8 cellular contexts compared by ENCODE assay signal in the genomic region with DNA sequence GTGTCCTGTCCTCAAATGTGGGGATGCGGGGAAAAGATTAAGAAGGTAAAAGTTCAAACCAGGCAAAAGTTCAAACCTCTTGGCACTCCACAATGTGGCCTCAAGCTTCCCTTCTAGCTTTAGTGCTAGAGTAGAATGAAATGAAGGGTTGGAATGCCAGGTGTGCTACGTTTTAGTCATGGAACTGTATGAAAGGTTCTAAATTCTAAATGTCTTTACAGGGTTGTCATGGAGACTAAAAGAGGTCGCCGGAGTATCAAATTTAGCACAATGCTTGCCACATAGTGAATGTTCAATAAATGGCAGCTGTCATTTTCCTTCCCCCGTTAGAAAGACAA. TPM values are rescaled to one million over a fixed set of nuclear protein-coding genes. Genes with fewer than 3 reads are reported as not detected.
DNase-seq lines count a peak whose midpoint lies in the region; ATAC-seq and TF ChIP-seq lines count a peak whose summit lies in the region.

No MANE protein-coding gene starts in this region.

- no peak for TF ChIP-seq RAD21 in neural cell (conservative IDR thresholded peaks at IDR 0.05)

- TF ChIP-seq CTCF in BE2C (IDR thresholded peaks at IDR 0.05; ENCODE audit: low read depth, low read length) (no peak), Loucy (conservative IDR thresholded peaks at IDR 0.05; ENCODE audit: low read length) (no peak), neural cell (IDR thresholded peaks at IDR 0.05; ENCODE audit: poor library complexity, severe bottlenecking) (no peak)

- ATAC-seq in HG02885 (IDR thresholded peaks at IDR 0.05; ENCODE audit: poor library complexity, unreplicated experiment) = no peak

- H3K4me2 ChIP-seq in Loucy (ENCODE audit: low read depth, low read length, poor library complexity, severe bottlenecking) (peak overlapping the region; percentile 88), neural cell (ENCODE audit: low read length) (no peak overlapping the region)

- H3K9me3 ChIP-seq in BE2C (no peaks in the 10 kb centered on the region), Loucy (ENCODE audit: insufficient read depth, low read depth, low read length) (no peaks in the 10 kb centered on the region), neural cell (ENCODE audit: low read length) (no peaks in the 10 kb centered on the region)
- no peaks in the 10 kb centered on the region for H3K9me3 ChIP-seq in effector memory CD4-positive, alpha-beta T cell (ENCODE audit: control insufficient read depth, low read length)

- H3K9ac ChIP-seq in Loucy (ENCODE audit: low read depth, low read length, poor library complexity, severe bottlenecking) = peak overlapping the region; percentile 49
- H3K9ac ChIP-seq in neural cell (ENCODE audit: low read length) = no peak overlapping the region

- H3K4me3 ChIP-seq in BE2C (ENCODE audit: low read depth, low read length) = peak overlapping the region; percentile 67
- H3K4me3 ChIP-seq in Loucy (ENCODE audit: low read length, poor library complexity, severe bottlenecking) = peak overlapping the region; percentile 75
- peak overlapping the region; percentile 58 for H3K4me3 ChIP-seq in effector memory CD4-positive, alpha-beta T cell (ENCODE audit: insufficient read depth, low read depth, low read length, poor library complexity, severe bottlenecking)
- peak overlapping the region; percentile 65 for H3K4me3 ChIP-seq in neural cell (ENCODE audit: low read length)

- H3K36me3 ChIP-seq in BE2C = no peaks in the 10 kb centered on the region
- no peaks in the 10 kb centered on the region for H3K36me3 ChIP-seq in Loucy (ENCODE audit: insufficient read depth, low read length)
- H3K36me3 ChIP-seq in effector memory CD4-positive, alpha-beta T cell (ENCODE audit: control insufficient read depth, insufficient read depth, low read length) = no peaks in the 10 kb centered on the region
- H3K36me3 ChIP-seq in neural cell (ENCODE audit: insufficient read depth, low read length) = no peaks in the 10 kb centered on the region

- no peak for DNase-seq in BE2C
- DNase-seq in effector memory CD4-positive, alpha-beta T cell = no peak
- DNase-seq in NCI-H1694 (lab: John Stamatoyannopoulos, UW) = no peak
- DNase-seq in NOMO-1 treated with DMSO at 0.1 percent for 48 hours (lab: John Stamatoyannopoulos, UW; ENCODE audit: unreplicated experiment) = no peak
- no peak for DNase-seq in T-helper 9 cell

- no peaks in the 10 kb centered on the region for H4K20me1 ChIP-seq in Loucy (ENCODE audit: insufficient read depth, low read length, poor library complexity, severe bottlenecking)
- H4K20me1 ChIP-seq in neural cell (ENCODE audit: insufficient read depth) = no peaks in the 10 kb centered on the region

- TF ChIP-seq EP300 in neural cell (conservative IDR thresholded peaks at IDR 0.05; ENCODE audit: poor library complexity, severe bottlenecking) = no peak

- no peaks in the 10 kb centered on the region for H3K9me2 ChIP-seq in Loucy (replicated peaks; ENCODE audit: low read depth, low read length)
- no peaks in the 10 kb centered on the region for H3K9me2 ChIP-seq in neural cell (ENCODE audit: insufficient read depth, low read length)

- no peaks in the 10 kb centered on the region for H3K4me1 ChIP-seq in BE2C
- peaks cover 21% of the 10 kb centered on the region for H3K4me1 ChIP-seq in Loucy (ENCODE audit: insufficient read depth, low read length, poor library complexity, severe bottlenecking)
- H3K4me1 ChIP-seq in effector memory CD4-positive, alpha-beta T cell (ENCODE audit: control insufficient read depth, insufficient read depth, low read length, poor library complexity, severe bottlenecking) = peaks cover 4% of the 10 kb centered on the region

- H3K27me3 ChIP-seq in BE2C (no peaks in the 10 kb centered on the region), Loucy (ENCODE audit: insufficient read depth, low read length, poor library complexity, severe bottlenecking) (no peaks in the 10 kb centered on the region), neural cell (ENCODE audit: insufficient read depth, low read depth, low read length) (peaks cover 17% of the 10 kb centered on the region)
- no peaks in the 10 kb centered on the region for H3K27me3 ChIP-seq in effector memory CD4-positive, alpha-beta T cell (replicated peaks; ENCODE audit: control insufficient read depth, insufficient read depth, low read length, poor library complexity, severe bottlenecking)

- H3K27ac ChIP-seq in effector memory CD4-positive, alpha-beta T cell (ENCODE audit: insufficient read depth, low read length, poor library complexity, severe bottlenecking) = peak overlapping the region; percentile 50
- H3K27ac ChIP-seq in neural cell (ENCODE audit: low read length) = no peak overlapping the region

- no peaks in the 10 kb centered on the region for H3K79me2 ChIP-seq in Loucy (ENCODE audit: insufficient read depth, low read length)
- no peaks in the 10 kb centered on the region for H3K79me2 ChIP-seq in neural cell (replicated peaks; ENCODE audit: insufficient read depth, low read length)

- H2AFZ ChIP-seq in Loucy (ENCODE audit: low read length) = peak overlapping the region; percentile 97
- H2AFZ ChIP-seq in neural cell (ENCODE audit: low read depth, low read length) = no peak overlapping the region

- H3F3A ChIP-seq in Loucy (ENCODE audit: low read depth) = no peaks in the 10 kb centered on the region
- H3F3A ChIP-seq in neural cell (ENCODE audit: insufficient read depth, low read length, poor library complexity, severe bottlenecking) = no peaks in the 10 kb centered on the region

TF ChIP-seq in neural cell, 6 proteins besides CTCF, POLR2A, EP300 and RAD21:
- TF ChIP-seq, protein P1, sequence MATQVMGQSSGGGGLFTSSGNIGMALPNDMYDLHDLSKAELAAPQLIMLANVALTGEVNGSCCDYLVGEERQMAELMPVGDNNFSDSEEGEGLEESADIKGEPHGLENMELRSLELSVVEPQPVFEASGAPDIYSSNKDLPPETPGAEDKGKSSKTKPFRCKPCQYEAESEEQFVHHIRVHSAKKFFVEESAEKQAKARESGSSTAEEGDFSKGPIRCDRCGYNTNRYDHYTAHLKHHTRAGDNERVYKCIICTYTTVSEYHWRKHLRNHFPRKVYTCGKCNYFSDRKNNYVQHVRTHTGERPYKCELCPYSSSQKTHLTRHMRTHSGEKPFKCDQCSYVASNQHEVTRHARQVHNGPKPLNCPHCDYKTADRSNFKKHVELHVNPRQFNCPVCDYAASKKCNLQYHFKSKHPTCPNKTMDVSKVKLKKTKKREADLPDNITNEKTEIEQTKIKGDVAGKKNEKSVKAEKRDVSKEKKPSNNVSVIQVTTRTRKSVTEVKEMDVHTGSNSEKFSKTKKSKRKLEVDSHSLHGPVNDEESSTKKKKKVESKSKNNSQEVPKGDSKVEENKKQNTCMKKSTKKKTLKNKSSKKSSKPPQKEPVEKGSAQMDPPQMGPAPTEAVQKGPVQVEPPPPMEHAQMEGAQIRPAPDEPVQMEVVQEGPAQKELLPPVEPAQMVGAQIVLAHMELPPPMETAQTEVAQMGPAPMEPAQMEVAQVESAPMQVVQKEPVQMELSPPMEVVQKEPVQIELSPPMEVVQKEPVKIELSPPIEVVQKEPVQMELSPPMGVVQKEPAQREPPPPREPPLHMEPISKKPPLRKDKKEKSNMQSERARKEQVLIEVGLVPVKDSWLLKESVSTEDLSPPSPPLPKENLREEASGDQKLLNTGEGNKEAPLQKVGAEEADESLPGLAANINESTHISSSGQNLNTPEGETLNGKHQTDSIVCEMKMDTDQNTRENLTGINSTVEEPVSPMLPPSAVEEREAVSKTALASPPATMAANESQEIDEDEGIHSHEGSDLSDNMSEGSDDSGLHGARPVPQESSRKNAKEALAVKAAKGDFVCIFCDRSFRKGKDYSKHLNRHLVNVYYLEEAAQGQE (IDR thresholded peaks at IDR 0.05; ENCODE audit: borderline replicate concordance) = no peak
- TF ChIP-seq SMC3 (conservative IDR thresholded peaks at IDR 0.05; ENCODE audit: poor library complexity) = no peak
TF ChIP-seq in neural cell: peak in this region for 0.

RNA-seq across cellular contexts. Expression of a gene that starts 57.2 kb away (rescaled TPM):
- 67.9 TPM for polyA plus RNA-seq in BE2C (2012; ENCODE audit: insufficient read depth, insufficient read length, low read depth)
- 39.9 and 43.7 TPM in 2 replicates for polyA plus RNA-seq in neural cell
- 82.0 and 84.9 TPM in 2 replicates for polyA minus RNA-seq in neural cell
